In the genomic region with DNA sequence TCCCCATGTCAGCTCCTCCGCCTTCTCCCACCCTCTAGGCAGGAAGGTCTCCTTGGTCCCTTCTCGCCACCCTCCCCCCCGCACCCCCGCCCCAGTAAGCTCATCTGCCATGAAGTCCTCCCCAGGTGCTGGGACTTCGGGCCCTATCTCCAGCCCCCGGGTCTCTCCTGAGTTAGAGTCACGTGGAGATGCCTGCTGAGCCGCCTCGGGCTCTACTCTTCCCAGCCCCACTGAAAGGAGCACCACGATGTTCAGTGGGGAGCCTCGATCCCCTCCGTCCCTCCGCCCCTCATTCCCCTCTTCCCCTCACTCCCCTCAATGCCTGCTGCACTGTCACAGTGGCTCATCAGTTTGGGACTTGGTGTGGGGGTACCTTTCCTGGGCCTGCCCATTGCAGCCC, we compare ENCODE assay signal across 1 cellular context.
TF ChIP-seq lines count a peak whose summit lies in the region.

No MANE protein-coding gene starts in this region.

TF ChIP-seq in IMR-90, 13 proteins besides CTCF, POLR2A, EP300 and RAD21 (continued from another document):
- TF ChIP-seq, protein P1, sequence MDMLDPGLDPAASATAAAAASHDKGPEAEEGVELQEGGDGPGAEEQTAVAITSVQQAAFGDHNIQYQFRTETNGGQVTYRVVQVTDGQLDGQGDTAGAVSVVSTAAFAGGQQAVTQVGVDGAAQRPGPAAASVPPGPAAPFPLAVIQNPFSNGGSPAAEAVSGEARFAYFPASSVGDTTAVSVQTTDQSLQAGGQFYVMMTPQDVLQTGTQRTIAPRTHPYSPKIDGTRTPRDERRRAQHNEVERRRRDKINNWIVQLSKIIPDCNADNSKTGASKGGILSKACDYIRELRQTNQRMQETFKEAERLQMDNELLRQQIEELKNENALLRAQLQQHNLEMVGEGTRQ (IDR thresholded peaks at IDR 0.05; ENCODE audit: low read depth, low read length) = no peak
- TF ChIP-seq MAFK (IDR thresholded peaks at IDR 0.05; ENCODE audit: low read depth, low read length) = no peak
- no peak for TF ChIP-seq RFX5 (IDR thresholded peaks at IDR 0.05; ENCODE audit: low read depth, low read length)
- TF ChIP-seq MAZ (IDR thresholded peaks at IDR 0.05; ENCODE audit: borderline replicate concordance, low read depth, low read length) = no peak
- no peak for TF ChIP-seq RCOR1 (IDR thresholded peaks at IDR 0.05; ENCODE audit: insufficient replicate concordance, low read length)
- TF ChIP-seq SMC3 (IDR thresholded peaks at IDR 0.05; ENCODE audit: low read depth, low read length) = no peak
- TF ChIP-seq, protein P2, sequence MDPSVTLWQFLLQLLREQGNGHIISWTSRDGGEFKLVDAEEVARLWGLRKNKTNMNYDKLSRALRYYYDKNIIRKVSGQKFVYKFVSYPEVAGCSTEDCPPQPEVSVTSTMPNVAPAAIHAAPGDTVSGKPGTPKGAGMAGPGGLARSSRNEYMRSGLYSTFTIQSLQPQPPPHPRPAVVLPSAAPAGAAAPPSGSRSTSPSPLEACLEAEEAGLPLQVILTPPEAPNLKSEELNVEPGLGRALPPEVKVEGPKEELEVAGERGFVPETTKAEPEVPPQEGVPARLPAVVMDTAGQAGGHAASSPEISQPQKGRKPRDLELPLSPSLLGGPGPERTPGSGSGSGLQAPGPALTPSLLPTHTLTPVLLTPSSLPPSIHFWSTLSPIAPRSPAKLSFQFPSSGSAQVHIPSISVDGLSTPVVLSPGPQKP (IDR thresholded peaks at IDR 0.05; ENCODE audit: borderline replicate concordance, low read depth, low read length) = no peak
- TF ChIP-seq BHLHE40 (IDR thresholded peaks at IDR 0.05; ENCODE audit: low read depth, low read length) = no peak
